In the genomic region with DNA sequence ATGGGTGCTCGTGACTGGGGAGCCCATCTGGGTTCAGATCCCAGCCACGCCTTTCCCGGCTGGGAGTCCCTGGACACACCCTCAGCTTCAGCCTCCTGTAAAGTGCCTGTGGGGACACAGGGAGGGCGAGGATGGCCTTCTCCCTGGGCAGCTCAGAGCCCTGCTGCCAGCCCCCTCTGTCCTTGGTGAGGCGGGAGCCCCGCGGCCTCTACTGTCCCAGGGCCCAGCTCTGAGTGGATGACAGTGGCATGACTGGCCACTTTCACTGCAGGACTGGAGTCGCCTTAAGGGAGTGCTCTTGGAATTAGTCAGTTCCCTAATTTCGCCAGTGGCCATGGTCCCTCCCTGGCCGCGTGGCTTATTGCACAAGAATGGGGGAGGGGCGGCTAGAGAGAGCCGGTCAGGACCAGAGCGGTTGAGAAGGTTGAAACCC, we compare ENCODE assay signal across 1 cellular context.
TF ChIP-seq lines count a peak whose summit lies in the region.

No MANE protein-coding gene starts in this region.

TF ChIP-seq in K562, 482 proteins besides CTCF, POLR2A, EP300 and RAD21 (continues in another document):
- TF ChIP-seq HDGF (IDR thresholded peaks at IDR 0.05), result no peak
- TF ChIP-seq, protein P1, sequence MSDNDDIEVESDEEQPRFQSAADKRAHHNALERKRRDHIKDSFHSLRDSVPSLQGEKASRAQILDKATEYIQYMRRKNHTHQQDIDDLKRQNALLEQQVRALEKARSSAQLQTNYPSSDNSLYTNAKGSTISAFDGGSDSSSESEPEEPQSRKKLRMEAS (CRISPR knock-in tag; IDR thresholded peaks at IDR 0.05), result peak; percentile 85
- TF ChIP-seq, protein P2, sequence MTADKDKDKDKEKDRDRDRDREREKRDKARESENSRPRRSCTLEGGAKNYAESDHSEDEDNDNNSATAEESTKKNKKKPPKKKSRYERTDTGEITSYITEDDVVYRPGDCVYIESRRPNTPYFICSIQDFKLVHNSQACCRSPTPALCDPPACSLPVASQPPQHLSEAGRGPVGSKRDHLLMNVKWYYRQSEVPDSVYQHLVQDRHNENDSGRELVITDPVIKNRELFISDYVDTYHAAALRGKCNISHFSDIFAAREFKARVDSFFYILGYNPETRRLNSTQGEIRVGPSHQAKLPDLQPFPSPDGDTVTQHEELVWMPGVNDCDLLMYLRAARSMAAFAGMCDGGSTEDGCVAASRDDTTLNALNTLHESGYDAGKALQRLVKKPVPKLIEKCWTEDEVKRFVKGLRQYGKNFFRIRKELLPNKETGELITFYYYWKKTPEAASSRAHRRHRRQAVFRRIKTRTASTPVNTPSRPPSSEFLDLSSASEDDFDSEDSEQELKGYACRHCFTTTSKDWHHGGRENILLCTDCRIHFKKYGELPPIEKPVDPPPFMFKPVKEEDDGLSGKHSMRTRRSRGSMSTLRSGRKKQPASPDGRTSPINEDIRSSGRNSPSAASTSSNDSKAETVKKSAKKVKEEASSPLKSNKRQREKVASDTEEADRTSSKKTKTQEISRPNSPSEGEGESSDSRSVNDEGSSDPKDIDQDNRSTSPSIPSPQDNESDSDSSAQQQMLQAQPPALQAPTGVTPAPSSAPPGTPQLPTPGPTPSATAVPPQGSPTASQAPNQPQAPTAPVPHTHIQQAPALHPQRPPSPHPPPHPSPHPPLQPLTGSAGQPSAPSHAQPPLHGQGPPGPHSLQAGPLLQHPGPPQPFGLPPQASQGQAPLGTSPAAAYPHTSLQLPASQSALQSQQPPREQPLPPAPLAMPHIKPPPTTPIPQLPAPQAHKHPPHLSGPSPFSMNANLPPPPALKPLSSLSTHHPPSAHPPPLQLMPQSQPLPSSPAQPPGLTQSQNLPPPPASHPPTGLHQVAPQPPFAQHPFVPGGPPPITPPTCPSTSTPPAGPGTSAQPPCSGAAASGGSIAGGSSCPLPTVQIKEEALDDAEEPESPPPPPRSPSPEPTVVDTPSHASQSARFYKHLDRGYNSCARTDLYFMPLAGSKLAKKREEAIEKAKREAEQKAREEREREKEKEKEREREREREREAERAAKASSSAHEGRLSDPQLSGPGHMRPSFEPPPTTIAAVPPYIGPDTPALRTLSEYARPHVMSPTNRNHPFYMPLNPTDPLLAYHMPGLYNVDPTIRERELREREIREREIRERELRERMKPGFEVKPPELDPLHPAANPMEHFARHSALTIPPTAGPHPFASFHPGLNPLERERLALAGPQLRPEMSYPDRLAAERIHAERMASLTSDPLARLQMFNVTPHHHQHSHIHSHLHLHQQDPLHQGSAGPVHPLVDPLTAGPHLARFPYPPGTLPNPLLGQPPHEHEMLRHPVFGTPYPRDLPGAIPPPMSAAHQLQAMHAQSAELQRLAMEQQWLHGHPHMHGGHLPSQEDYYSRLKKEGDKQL (CRISPR knock-in tag; IDR thresholded peaks at IDR 0.05; ENCODE audit: borderline replicate concordance), result no peak
- TF ChIP-seq EGR1 (conservative IDR thresholded peaks at IDR 0.05), result no peak
- no peak for TF ChIP-seq ARNT (IDR thresholded peaks at IDR 0.05)
- TF ChIP-seq, protein P3, sequence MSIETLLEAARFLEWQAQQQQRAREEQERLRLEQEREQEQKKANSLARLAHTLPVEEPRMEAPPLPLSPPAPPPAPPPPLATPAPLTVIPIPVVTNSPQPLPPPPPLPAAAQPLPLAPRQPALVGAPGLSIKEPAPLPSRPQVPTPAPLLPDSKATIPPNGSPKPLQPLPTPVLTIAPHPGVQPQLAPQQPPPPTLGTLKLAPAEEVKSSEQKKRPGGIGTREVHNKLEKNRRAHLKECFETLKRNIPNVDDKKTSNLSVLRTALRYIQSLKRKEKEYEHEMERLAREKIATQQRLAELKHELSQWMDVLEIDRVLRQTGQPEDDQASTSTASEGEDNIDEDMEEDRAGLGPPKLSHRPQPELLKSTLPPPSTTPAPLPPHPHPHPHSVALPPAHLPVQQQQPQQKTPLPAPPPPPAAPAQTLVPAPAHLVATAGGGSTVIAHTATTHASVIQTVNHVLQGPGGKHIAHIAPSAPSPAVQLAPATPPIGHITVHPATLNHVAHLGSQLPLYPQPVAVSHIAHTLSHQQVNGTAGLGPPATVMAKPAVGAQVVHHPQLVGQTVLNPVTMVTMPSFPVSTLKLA (conservative IDR thresholded peaks at IDR 0.05), result peak in 1 of 2 experiments; percentile 38; a peak in 2 of 4 replicates
- TF ChIP-seq ZNF431 (CRISPR knock-in tag; IDR thresholded peaks at IDR 0.05), result peak; percentile 42; the same call in 1 of the 2 replicates
- TF ChIP-seq ZNF408 (CRISPR knock-in tag; IDR thresholded peaks at IDR 0.05; ENCODE audit: low read depth), result no peak
- TF ChIP-seq HDAC1 (IDR thresholded peaks at IDR 0.05), result no peak
- TF ChIP-seq ATF1 (CRISPR knock-in tag; IDR thresholded peaks at IDR 0.05), result no peak
- TF ChIP-seq ATF1 (tag; IDR thresholded peaks at IDR 0.05), result no peak
- no peak for TF ChIP-seq TSC22D4 (tag; IDR thresholded peaks at IDR 0.05)
- no peak for TF ChIP-seq ILK (tag; IDR thresholded peaks at IDR 0.05; ENCODE audit: borderline replicate concordance, low read depth)
- TF ChIP-seq, protein P4, sequence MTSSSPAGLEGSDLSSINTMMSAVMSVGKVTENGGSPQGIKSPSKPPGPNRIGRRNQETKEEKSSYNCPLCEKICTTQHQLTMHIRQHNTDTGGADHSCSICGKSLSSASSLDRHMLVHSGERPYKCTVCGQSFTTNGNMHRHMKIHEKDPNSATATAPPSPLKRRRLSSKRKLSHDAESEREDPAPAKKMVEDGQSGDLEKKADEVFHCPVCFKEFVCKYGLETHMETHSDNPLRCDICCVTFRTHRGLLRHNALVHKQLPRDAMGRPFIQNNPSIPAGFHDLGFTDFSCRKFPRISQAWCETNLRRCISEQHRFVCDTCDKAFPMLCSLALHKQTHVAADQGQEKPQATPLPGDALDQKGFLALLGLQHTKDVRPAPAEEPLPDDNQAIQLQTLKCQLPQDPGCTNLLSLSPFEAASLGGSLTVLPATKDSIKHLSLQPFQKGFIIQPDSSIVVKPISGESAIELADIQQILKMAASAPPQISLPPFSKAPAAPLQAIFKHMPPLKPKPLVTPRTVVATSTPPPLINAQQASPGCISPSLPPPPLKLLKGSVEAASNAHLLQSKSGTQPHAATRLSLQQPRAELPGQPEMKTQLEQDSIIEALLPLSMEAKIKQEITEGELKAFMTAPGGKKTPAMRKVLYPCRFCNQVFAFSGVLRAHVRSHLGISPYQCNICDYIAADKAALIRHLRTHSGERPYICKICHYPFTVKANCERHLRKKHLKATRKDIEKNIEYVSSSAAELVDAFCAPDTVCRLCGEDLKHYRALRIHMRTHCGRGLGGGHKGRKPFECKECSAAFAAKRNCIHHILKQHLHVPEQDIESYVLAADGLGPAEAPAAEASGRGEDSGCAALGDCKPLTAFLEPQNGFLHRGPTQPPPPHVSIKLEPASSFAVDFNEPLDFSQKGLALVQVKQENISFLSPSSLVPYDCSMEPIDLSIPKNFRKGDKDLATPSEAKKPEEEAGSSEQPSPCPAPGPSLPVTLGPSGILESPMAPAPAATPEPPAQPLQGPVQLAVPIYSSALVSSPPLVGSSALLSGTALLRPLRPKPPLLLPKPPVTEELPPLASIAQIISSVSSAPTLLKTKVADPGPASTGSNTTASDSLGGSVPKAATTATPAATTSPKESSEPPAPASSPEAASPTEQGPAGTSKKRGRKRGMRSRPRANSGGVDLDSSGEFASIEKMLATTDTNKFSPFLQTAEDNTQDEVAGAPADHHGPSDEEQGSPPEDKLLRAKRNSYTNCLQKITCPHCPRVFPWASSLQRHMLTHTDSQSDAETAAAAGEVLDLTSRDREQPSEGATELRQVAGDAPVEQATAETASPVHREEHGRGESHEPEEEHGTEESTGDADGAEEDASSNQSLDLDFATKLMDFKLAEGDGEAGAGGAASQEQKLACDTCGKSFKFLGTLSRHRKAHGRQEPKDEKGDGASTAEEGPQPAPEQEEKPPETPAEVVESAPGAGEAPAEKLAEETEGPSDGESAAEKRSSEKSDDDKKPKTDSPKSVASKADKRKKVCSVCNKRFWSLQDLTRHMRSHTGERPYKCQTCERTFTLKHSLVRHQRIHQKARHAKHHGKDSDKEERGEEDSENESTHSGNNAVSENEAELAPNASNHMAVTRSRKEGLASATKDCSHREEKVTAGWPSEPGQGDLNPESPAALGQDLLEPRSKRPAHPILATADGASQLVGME (CRISPR knock-in tag; IDR thresholded peaks at IDR 0.05), result no peak
- no peak for TF ChIP-seq POLR2AphosphoS5 (IDR thresholded peaks at IDR 0.05; ENCODE audit: control insufficient read depth, insufficient read depth, low read depth, low read length)
- no peak for TF ChIP-seq NR1H2 (CRISPR knock-in tag; IDR thresholded peaks at IDR 0.05)
- TF ChIP-seq, protein P5, sequence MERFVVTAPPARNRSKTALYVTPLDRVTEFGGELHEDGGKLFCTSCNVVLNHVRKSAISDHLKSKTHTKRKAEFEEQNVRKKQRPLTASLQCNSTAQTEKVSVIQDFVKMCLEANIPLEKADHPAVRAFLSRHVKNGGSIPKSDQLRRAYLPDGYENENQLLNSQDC (CRISPR knock-in tag; IDR thresholded peaks at IDR 0.05), result no peak
- TF ChIP-seq PCBP1 (IDR thresholded peaks at IDR 0.05; ENCODE audit: low read depth, low read length, poor library complexity, severe bottlenecking), result no peak
- no peak for TF ChIP-seq KLF13 (tag; IDR thresholded peaks at IDR 0.05; ENCODE audit: borderline replicate concordance, low read depth)
- no peak for TF ChIP-seq SREBF2 (CRISPR knock-in tag; IDR thresholded peaks at IDR 0.05)
- TF ChIP-seq, protein P6, sequence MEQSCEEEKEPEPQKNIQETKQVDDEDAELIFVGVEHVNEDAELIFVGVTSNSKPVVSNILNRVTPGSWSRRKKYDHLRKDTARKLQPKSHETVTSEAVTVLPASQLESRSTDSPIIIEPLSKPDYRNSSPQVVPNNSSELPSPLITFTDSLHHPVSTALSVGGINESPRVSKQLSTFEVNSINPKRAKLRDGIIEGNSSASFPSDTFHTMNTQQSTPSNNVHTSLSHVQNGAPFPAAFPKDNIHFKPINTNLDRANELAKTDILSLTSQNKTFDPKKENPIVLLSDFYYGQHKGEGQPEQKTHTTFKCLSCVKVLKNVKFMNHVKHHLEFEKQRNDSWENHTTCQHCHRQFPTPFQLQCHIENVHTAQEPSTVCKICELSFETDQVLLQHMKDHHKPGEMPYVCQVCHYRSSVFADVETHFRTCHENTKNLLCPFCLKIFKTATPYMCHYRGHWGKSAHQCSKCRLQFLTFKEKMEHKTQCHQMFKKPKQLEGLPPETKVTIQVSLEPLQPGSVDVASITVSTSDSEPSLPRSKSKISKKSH (CRISPR knock-in tag; IDR thresholded peaks at IDR 0.05), result no peak
- TF ChIP-seq, protein P7, sequence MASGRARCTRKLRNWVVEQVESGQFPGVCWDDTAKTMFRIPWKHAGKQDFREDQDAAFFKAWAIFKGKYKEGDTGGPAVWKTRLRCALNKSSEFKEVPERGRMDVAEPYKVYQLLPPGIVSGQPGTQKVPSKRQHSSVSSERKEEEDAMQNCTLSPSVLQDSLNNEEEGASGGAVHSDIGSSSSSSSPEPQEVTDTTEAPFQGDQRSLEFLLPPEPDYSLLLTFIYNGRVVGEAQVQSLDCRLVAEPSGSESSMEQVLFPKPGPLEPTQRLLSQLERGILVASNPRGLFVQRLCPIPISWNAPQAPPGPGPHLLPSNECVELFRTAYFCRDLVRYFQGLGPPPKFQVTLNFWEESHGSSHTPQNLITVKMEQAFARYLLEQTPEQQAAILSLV (tag; IDR thresholded peaks at IDR 0.05), result peak; percentile 36; the same call in 1 of the 2 replicates
- TF ChIP-seq, protein P8, sequence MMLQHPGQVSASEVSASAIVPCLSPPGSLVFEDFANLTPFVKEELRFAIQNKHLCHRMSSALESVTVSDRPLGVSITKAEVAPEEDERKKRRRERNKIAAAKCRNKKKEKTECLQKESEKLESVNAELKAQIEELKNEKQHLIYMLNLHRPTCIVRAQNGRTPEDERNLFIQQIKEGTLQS (IDR thresholded peaks at IDR 0.05), result peak; percentile 28; the same call in 1 of the 2 replicates
- TF ChIP-seq, protein P8 (CRISPR knock-in tag; conservative IDR thresholded peaks at IDR 0.05), result no peak
- TF ChIP-seq, protein P9, sequence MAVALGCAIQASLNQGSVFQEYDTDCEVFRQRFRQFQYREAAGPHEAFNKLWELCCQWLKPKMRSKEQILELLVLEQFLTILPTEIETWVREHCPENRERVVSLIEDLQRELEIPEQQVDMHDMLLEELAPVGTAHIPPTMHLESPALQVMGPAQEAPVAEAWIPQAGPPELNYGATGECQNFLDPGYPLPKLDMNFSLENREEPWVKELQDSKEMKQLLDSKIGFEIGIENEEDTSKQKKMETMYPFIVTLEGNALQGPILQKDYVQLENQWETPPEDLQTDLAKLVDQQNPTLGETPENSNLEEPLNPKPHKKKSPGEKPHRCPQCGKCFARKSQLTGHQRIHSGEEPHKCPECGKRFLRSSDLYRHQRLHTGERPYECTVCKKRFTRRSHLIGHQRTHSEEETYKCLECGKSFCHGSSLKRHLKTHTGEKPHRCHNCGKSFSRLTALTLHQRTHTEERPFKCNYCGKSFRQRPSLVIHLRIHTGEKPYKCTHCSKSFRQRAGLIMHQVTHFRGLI (CRISPR knock-in tag; IDR thresholded peaks at IDR 0.05), result no peak
- TF ChIP-seq, protein P10, sequence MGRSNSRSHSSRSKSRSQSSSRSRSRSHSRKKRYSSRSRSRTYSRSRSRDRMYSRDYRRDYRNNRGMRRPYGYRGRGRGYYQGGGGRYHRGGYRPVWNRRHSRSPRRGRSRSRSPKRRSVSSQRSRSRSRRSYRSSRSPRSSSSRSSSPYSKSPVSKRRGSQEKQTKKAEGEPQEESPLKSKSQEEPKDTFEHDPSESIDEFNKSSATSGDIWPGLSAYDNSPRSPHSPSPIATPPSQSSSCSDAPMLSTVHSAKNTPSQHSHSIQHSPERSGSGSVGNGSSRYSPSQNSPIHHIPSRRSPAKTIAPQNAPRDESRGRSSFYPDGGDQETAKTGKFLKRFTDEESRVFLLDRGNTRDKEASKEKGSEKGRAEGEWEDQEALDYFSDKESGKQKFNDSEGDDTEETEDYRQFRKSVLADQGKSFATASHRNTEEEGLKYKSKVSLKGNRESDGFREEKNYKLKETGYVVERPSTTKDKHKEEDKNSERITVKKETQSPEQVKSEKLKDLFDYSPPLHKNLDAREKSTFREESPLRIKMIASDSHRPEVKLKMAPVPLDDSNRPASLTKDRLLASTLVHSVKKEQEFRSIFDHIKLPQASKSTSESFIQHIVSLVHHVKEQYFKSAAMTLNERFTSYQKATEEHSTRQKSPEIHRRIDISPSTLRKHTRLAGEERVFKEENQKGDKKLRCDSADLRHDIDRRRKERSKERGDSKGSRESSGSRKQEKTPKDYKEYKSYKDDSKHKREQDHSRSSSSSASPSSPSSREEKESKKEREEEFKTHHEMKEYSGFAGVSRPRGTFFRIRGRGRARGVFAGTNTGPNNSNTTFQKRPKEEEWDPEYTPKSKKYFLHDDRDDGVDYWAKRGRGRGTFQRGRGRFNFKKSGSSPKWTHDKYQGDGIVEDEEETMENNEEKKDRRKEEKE (IDR thresholded peaks at IDR 0.05; ENCODE audit: borderline replicate concordance in 1 of 2, control insufficient read depth in 1 of 2, low read depth in 2 of 2, low read length in 1 of 2), result no peak
